Comparison of ENCODE assay signal across 12 cellular contexts in the genomic region with DNA sequence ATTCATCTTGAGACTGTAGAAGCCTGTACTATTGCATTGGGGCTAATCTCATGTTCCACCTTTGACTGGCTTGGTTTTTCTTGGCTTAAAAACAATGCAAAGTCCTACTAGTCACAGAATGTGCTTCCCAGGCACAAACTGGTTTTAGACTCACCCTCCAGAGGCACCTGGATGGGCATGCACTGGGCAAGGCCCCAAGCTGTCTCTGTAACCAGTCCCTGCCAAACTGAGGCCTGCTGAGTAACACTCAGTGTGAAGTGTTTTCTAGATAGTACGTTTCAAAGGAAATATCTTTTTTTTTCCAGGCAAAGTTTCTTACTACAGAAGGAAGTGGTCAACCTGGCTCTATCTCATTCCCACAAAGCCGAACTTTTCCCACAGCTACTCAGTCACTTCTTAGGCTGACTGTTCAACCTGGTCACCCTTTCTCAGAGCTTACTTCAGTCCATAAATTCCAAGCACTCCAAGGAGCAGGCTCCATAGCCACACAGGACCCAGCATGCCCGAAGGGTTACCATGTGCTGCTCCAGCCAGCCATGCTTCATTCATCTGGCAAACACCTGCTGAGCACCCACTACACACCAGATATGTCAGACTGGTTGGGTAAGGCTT. TPM values are rescaled to one million over a fixed set of nuclear protein-coding genes. Genes with fewer than 3 reads are reported as not detected.
DNase-seq lines count a peak whose midpoint lies in the region; ATAC-seq and TF ChIP-seq lines count a peak whose summit lies in the region.
"Had no signal": no experiment of that assay in that cellular context is flagged by ENCODE, and none has a peak within 500 bp of the region (broad histone marks: within the 10 kb centered on the region; RNA-seq: fewer than 3 reads in every experiment).

No MANE protein-coding gene starts in this region.

- H4K8ac ChIP-seq in IMR-90 (ENCODE audit: low read depth in 2 of 2, low read length in 2 of 2): no peak overlapping the region

- no peak overlapping the region for H2BK20ac ChIP-seq in IMR-90 (ENCODE audit: low read depth, low read length)

- peaks cover 47% of the 10 kb centered on the region for H3K36me3 Mint-ChIP-seq in WTC11

- no TSS peak for BruUV-seq in IMR-90 (replicated peaks; lab: Mats Ljungman, UMichigan)

- no peak for TF ChIP-seq POLR2A in IMR-90 (IDR thresholded peaks at IDR 0.05; ENCODE audit: low read depth, low read length)
- TF ChIP-seq POLR2A in gastrocnemius medialis (IDR thresholded peaks at IDR 0.05): no peak

- peaks cover 18 to 50% of the 10 kb centered on the region in 2 experiments for H3K79me1 ChIP-seq in IMR-90 (ENCODE audit: low read depth in 1 of 2, low read length in 2 of 2)

- ATAC-seq in IMR-90 (ENCODE audit: low read depth): no peak
- no peak for ATAC-seq in WTC11
- ATAC-seq in gastrocnemius medialis: peak; percentile 89 to 96
- no peak for ATAC-seq in left lobe of liver

- H4K91ac ChIP-seq in IMR-90 (ENCODE audit: insufficient read depth, low read depth, low read length): no peak overlapping the region

- no peak overlapping the region for H3K56ac ChIP-seq in IMR-90 (ENCODE audit: extremely low read depth, insufficient read depth, low read length)

- H4K20me1 ChIP-seq in IMR-90 (ENCODE audit: insufficient read depth, low read length): peaks cover 14% of the 10 kb centered on the region

- intact Hi-C loops in IMR-90 (cut with micrococcal nuclease): no loop called here
- intact Hi-C loops in gastrocnemius medialis (cut with DNase I; ENCODE audit: low total_unique reads): no loop called here

- H3K9me1 ChIP-seq in IMR-90 (ENCODE audit: insufficient read depth, low read length): peaks cover 7% of the 10 kb centered on the region; the same call in 1 of the 2 replicates

- H2BK120ac ChIP-seq in IMR-90 (ENCODE audit: low read depth, low read length): no peak overlapping the region

- no peak overlapping the region for H3K18ac ChIP-seq in IMR-90 (ENCODE audit: low read depth, low read length)

- no peak for TF ChIP-seq RAD21 in IMR-90 (IDR thresholded peaks at IDR 0.05; ENCODE audit: low read length)

- peaks cover 8% of the 10 kb centered on the region for H3K4me1 Mint-ChIP-seq in WTC11

- POLR2A ChIA-PET in IMR-90 (lab: Charles Lee; ENCODE audit: unreplicated experiment): no interaction called here
- POLR2A ChIA-PET in WTC11 (lab: Charles Lee): no interaction called here

- dilution Hi-C loops in IMR-90 (cut with HindIII; ENCODE audit: low sequenced_read_pairs, unreplicated experiment): no loop called here

- H3K27me3 ChIP-seq in IMR-90 (ENCODE audit: control insufficient read depth, insufficient read depth, low read length): no peaks in the 10 kb centered on the region
- H3K27me3 ChIP-seq in gastrocnemius medialis: no peaks in the 10 kb centered on the region

- H3K27ac ChIP-seq in IMR-90 (ENCODE audit: insufficient read depth, low read length): no peak overlapping the region
- peak overlapping the region; percentile 10 to 76 (median 38) for H3K27ac ChIP-seq in gastrocnemius medialis

- peaks cover 33% of the 10 kb centered on the region for H3K36me3 ChIP-seq in IMR-90 (ENCODE audit: control insufficient read depth, insufficient read depth, low read length)
- peaks cover 0 to 28% of the 10 kb centered on the region in 2 donors for H3K36me3 ChIP-seq in gastrocnemius medialis

- H3K9ac ChIP-seq in IMR-90 (ENCODE audit: low read depth, low read length): no peak overlapping the region

- H3K23ac ChIP-seq in IMR-90 (ENCODE audit: low read depth, low read length): no peak overlapping the region

- no peak overlapping the region for H2AFZ ChIP-seq in IMR-90 (replicated peaks; ENCODE audit: low read length, poor library complexity)

- no peak overlapping the region for H3K4me2 ChIP-seq in IMR-90 (ENCODE audit: low read depth, low read length)

- no peak overlapping the region for H3K4me3 Mint-ChIP-seq in WTC11
- H3K4me3 Mint-ChIP-seq: stimulated activated naive CD8-positive, alpha-beta T cell treated with anti-CD3 and anti-CD28 coated beads, Interleukin-15, Interleukin-2, amounts not matched to agents 100 ng/mL and 50 ng/mL, for 24 hours had no signal

- no peaks in the 10 kb centered on the region for H3K9me3 Mint-ChIP-seq in WTC11
- H3K9me3 Mint-ChIP-seq: stimulated activated naive CD8-positive, alpha-beta T cell treated with anti-CD3 and anti-CD28 coated beads, Interleukin-15, Interleukin-2, amounts not matched to agents 100 ng/mL and 50 ng/mL, for 24 hours had no signal

- peak; percentile 58 for DNase-seq in IMR-90
- no peak for DNase-seq in WTC11 (ENCODE audit: low spot score)
- DNase-seq in fibroblast of mammary gland (ENCODE audit: low read depth): peak; percentile 49
- peak; percentile 56 to 64 for DNase-seq in gastrocnemius medialis
- DNase-seq in SHP77 (lab: John Stamatoyannopoulos, UW): no peak
- no peak for DNase-seq in NCI-H1092 treated with DMSO at 0.1 percent for 48 hours (lab: John Stamatoyannopoulos, UW)
- DNase-seq in left lobe of liver (ENCODE audit: low spot score): no peak
- DNase-seq: Caco-2, islet precursor cell, NCI-H1930 had no signal

- whole genome bisulfite sequencing in IMR-90 (ENCODE audit: extremely low coverage in 2 of 2, insufficient read length in 1 of 2), 2 experiments: 100% methylated on average over 1 of the region's 3 CpGs; no CpG with 5 or more reads in 1 of the 2 experiments

- no peak overlapping the region for H3K4ac ChIP-seq in IMR-90 (ENCODE audit: low read depth, low read length)

- H3K9me3 ChIP-seq in IMR-90 (ENCODE audit: control insufficient read depth, insufficient read depth, low read length) (no peaks in the 10 kb centered on the region), gastrocnemius medialis (no peaks in the 10 kb centered on the region)
- H3K9me3 ChIP-seq: Caco-2, HAP-1 had no signal

- H3K27me3 Mint-ChIP-seq in WTC11 (ENCODE audit: low read depth): no peaks in the 10 kb centered on the region
- H3K27me3 Mint-ChIP-seq: stimulated activated naive CD8-positive, alpha-beta T cell treated with anti-CD3 and anti-CD28 coated beads, Interleukin-15, Interleukin-2, amounts not matched to agents 100 ng/mL and 50 ng/mL, for 24 hours had no signal

- H3K4me3 ChIP-seq in IMR-90 (ENCODE audit: insufficient read depth, low read depth, low read length) (no peak overlapping the region), fibroblast of mammary gland (ENCODE audit: control insufficient read depth, low read depth, low read length) (no peak overlapping the region), gastrocnemius medialis (no peak overlapping the region)
- H3K4me3 ChIP-seq: HAP-1 had no signal

- H2BK5ac ChIP-seq in IMR-90 (ENCODE audit: low read depth, low read length, poor library complexity, severe bottlenecking): no peak overlapping the region

- in situ Hi-C loops in IMR-90 (cut with MboI; ENCODE audit: low sequenced_read_pairs) (no loop called here), gastrocnemius medialis (cut with MboI; ENCODE audit: low sequenced_read_pairs in 4 of 4) (no loop called here)

- H3K14ac ChIP-seq in IMR-90 (replicated peaks; ENCODE audit: low read depth, low read length): no peak overlapping the region

- no peak overlapping the region for H4K5ac ChIP-seq in IMR-90 (ENCODE audit: low read depth, low read length)

- TF ChIP-seq CTCF in IMR-90 (conservative IDR thresholded peaks at IDR 0.05; ENCODE audit: low read depth, low read length) (no peak), WTC11 (IDR thresholded peaks at IDR 0.05) (no peak), fibroblast of mammary gland (conservative IDR thresholded peaks at IDR 0.05; ENCODE audit: control insufficient read depth, insufficient read depth, low read depth, low read length) (no peak), gastrocnemius medialis (IDR thresholded peaks at IDR 0.05 in 4 of 5, conservative IDR thresholded peaks at IDR 0.05 in 1 of 5) (no peak)

- peaks cover 5% of the 10 kb centered on the region for H3K4me1 ChIP-seq in IMR-90 (ENCODE audit: control insufficient read depth, insufficient read depth, low read length)
- peaks cover 0 to 14% of the 10 kb centered on the region in 2 donors for H3K4me1 ChIP-seq in gastrocnemius medialis
- H3K4me1 ChIP-seq: HAP-1 had no signal

- CTCF ChIA-PET in IMR-90 (lab: Yijun Ruan, JAX) (no interaction called here), WTC11 (lab: Charles Lee) (no interaction called here)

- no peak overlapping the region for H2AK9ac ChIP-seq in IMR-90 (replicated peaks; ENCODE audit: low read depth, low read length, poor library complexity)

- no peak overlapping the region for H2BK15ac ChIP-seq in IMR-90 (ENCODE audit: low read depth, low read length)

- no peak overlapping the region for H2AK5ac ChIP-seq in IMR-90 (ENCODE audit: low read depth, low read length)

- H3K27ac Mint-ChIP-seq in WTC11: peak overlapping the region; percentile 68; the same call in 1 of the 2 replicates
- H3K27ac Mint-ChIP-seq: stimulated activated naive CD8-positive, alpha-beta T cell treated with anti-CD3 and anti-CD28 coated beads, Interleukin-15, Interleukin-2, amounts not matched to agents 100 ng/mL and 50 ng/mL, for 24 hours had no signal

TF ChIP-seq in IMR-90, 13 proteins besides CTCF, POLR2A, EP300 and RAD21 (continues in another document):
- no peak for TF ChIP-seq ELK1 (IDR thresholded peaks at IDR 0.05; ENCODE audit: borderline replicate concordance, low read depth, low read length)

TF ChIP-seq in WTC11, 78 proteins besides CTCF, POLR2A, EP300 and RAD21:
- TF ChIP-seq SP1 (CRISPR knock-in tag; conservative IDR thresholded peaks at IDR 0.05) (no peak), RELA (CRISPR knock-in tag; IDR thresholded peaks at IDR 0.05; ENCODE audit: borderline replicate concordance) (no peak)
- TF ChIP-seq, protein P1, sequence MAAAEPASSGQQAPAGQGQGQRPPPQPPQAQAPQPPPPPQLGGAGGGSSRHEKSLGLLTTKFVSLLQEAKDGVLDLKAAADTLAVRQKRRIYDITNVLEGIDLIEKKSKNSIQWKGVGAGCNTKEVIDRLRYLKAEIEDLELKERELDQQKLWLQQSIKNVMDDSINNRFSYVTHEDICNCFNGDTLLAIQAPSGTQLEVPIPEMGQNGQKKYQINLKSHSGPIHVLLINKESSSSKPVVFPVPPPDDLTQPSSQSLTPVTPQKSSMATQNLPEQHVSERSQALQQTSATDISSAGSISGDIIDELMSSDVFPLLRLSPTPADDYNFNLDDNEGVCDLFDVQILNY (CRISPR knock-in tag; IDR thresholded peaks at IDR 0.05): no peak

RNA-seq across cellular contexts. Expression of gene NPTN, which starts 57.4 kb away (rescaled TPM):
- total RNA-seq in IMR-90 (2012; rRNA removed) (150 and 171 TPM in 2 replicates), WTC11 (2021) (96.1 to 116 TPM (median 102 TPM) in 3 replicates), gastrocnemius medialis (10 to 100 TPM; 26.5 to 32.9 (median 29.7) TPM), left lobe of liver (24.2 TPM)
- polyA plus RNA-seq in IMR-90 (2012; rRNA removed): 268 and 329 TPM in 2 replicates
- polyA plus RNA-seq in IMR-90 (2012; cell fraction: cytosol; rRNA removed): 181 and 182 TPM in 2 replicates
- polyA plus RNA-seq in IMR-90 (2012; cell fraction: nucleus; rRNA removed; ENCODE audit: low replicate concordance): 77.6 and 177 TPM in 2 replicates

Comparison
In these comparisons a context has a peak if more than half of its experiments do, and no peak if none do; other contexts are left out.
1. ATAC-seq: peak in gastrocnemius medialis (2 of 2); none in IMR-90 (single experiment), WTC11 (single experiment) and left lobe of liver (single experiment).
2. DNase-seq: peak in IMR-90 (single experiment), fibroblast of mammary gland (single experiment) and gastrocnemius medialis (2 of 2); none in WTC11 (single experiment), SHP77 (0 of 2), NCI-H1092 treated with DMSO at 0.1 percent for 48 hours (single experiment) and left lobe of liver (single experiment).